In genomic region chr7:12951397-12951801, GRCh38 we compare ENCODE assay signal across 13 cellular contexts.
DNase-seq lines count a peak whose midpoint lies in the region; ATAC-seq and TF ChIP-seq lines count a peak whose summit lies in the region.
"Had no signal": no experiment of that assay in that cellular context is flagged by ENCODE, and none has a peak within 500 bp of the region (broad histone marks: within the 10 kb centered on the region; RNA-seq: fewer than 3 reads in every experiment).

No MANE protein-coding gene starts in this region.

- H3K27me3 Mint-ChIP-seq in MCF 10A (ENCODE audit: insufficient read depth, unreplicated experiment), result no peaks in the 10 kb centered on the region

- H3K27ac Mint-ChIP-seq in MCF 10A (ENCODE audit: low read depth, unreplicated experiment), result peak overlapping the region; percentile 83
- H3K27ac Mint-ChIP-seq: T-cell had no signal

- no peak overlapping the region for H3K4me3 Mint-ChIP-seq in MCF 10A (ENCODE audit: unreplicated experiment)
- H3K4me3 Mint-ChIP-seq: T-cell had no signal

- DNase-seq in AG08395 (ENCODE audit: low spot score) (peak; percentile 28), HT-29 (ENCODE audit: low spot score) (peak; percentile 42), MCF 10A (ENCODE audit: unreplicated experiment) (peak; percentile 80), kidney glomerular epithelial cell (lab: John Stamatoyannopoulos, UW) (peak; percentile 57), NOMO-1 (lab: John Stamatoyannopoulos, UW; ENCODE audit: unreplicated experiment in 2 of 2) (no peak)
- DNase-seq: BE2C, gastrocnemius medialis, MG63, NCI-H526, T-cell had no signal

- intact Hi-C loops in MCF 10A (cut with micrococcal nuclease), result no loop called here

- CTCF ChIA-PET in MCF 10A (lab: Yijun Ruan, JAX), result interaction anchor here (0.6 to 1.2 kb wide), 6 partner anchors 9 to 220 kb away, joined by 3 to 4 read pairs (median 3); no protein-coding TSS in a partner anchor

- POLR2A ChIA-PET in MCF 10A (lab: Yijun Ruan, JAX), result interaction anchor here (0.6 to 2.0 kb wide), 11 partner anchors 9 to 264 kb away, joined by 3 to 9 read pairs (median 4); partner anchors contain the start of gene ARL4A

- peaks cover 17% of the 10 kb centered on the region for H3K4me1 Mint-ChIP-seq in MCF 10A (ENCODE audit: insufficient read depth, unreplicated experiment)
- H3K4me1 Mint-ChIP-seq: T-cell had no signal

- H3K36me3 Mint-ChIP-seq in MCF 10A (ENCODE audit: insufficient read depth, unreplicated experiment), result no peaks in the 10 kb centered on the region
- H3K36me3 Mint-ChIP-seq: T-cell had no signal

- TF ChIP-seq CTCF in MCF 10A (IDR thresholded peaks at IDR 0.05; ENCODE audit: unreplicated experiment), result no peak

- BruUV-seq in MCF 10A (replicated peaks; lab: Mats Ljungman, UMichigan), result no TSS peak

- ATAC-seq in GM21447 (IDR thresholded peaks at IDR 0.05; ENCODE audit: unreplicated experiment) (no peak), GM21526 (IDR thresholded peaks at IDR 0.05; ENCODE audit: low FRiP score, unreplicated experiment) (no peak), GM21528 (IDR thresholded peaks at IDR 0.05; ENCODE audit: low FRiP score, unreplicated experiment) (no peak)
- ATAC-seq: gastrocnemius medialis, T-cell had no signal

- H3K9me3 Mint-ChIP-seq in MCF 10A (ENCODE audit: unreplicated experiment), result no peaks in the 10 kb centered on the region
- H3K9me3 Mint-ChIP-seq: T-cell had no signal

Comparison
In these comparisons a context has a peak if more than half of its experiments do, and no peak if none do; other contexts are left out.
1. DNase-seq: peak in AG08395 (single experiment), HT-29 (single experiment), MCF 10A (single experiment) and kidney glomerular epithelial cell (single experiment); none in NOMO-1 (0 of 2).